Comparison of ENCODE assay signal across 18 cellular contexts in the genomic region with DNA sequence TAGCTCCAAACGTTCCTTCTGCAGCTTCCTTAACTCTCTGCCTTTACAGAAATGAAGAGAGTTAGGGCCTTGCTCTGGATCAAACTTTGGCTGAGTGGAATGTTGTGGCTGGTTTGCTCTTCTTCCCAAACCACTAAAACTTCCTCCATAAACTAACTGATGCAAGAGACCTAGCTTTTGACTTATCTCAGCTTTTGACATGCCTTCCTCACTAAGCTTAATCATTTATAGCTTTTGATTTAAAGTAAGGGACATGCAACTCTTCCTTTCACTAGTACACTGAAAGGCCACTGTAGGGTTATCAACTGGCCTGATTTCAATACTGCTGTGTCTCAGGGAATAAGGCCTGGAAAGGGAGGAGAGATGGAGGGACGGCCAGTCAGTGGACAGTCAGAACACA. TPM values are rescaled to one million over a fixed set of nuclear protein-coding genes. Genes with fewer than 3 reads are reported as not detected.
A peak's percentile ranks its signal among the peaks of the same experiment; 100 is the strongest.
DNase-seq lines count a peak whose midpoint lies in the region; ATAC-seq and TF ChIP-seq lines count a peak whose summit lies in the region.
"Had no signal": no experiment of that assay in that cellular context is flagged by ENCODE, and none has a peak within 500 bp of the region (broad histone marks: within the 10 kb centered on the region; RNA-seq: fewer than 3 reads in every experiment).

No MANE protein-coding gene starts in this region.

- ATAC-seq in HG02970 (IDR thresholded peaks at IDR 0.05; ENCODE audit: low FRiP score, unreplicated experiment): no peak
- ATAC-seq: left lung had no signal

- no peak overlapping the region for H2AFZ ChIP-seq in osteoblast (ENCODE audit: low read length)

- H3K4me1 ChIP-seq in osteoblast (ENCODE audit: insufficient read depth, low read length): peaks cover 52% of the 10 kb centered on the region

- H3K27ac Mint-ChIP-seq in endothelial cell (ENCODE audit: unreplicated experiment): no peak overlapping the region
- H3K27ac Mint-ChIP-seq in Calu3 (ENCODE audit: unreplicated experiment): no peak overlapping the region
- H3K27ac Mint-ChIP-seq: activated naive CD4-positive, alpha-beta T cell treated with anti-CD3 and anti-CD28 coated beads, Interleukin-2, amount 10 ng/mL, durations not matched to agents 7 days and 5 days had no signal

- H3K9me3 ChIP-seq in osteoblast (ENCODE audit: low read depth, low read length): no peaks in the 10 kb centered on the region

- TF ChIP-seq CTCF in endothelial cell (IDR thresholded peaks at IDR 0.05; ENCODE audit: unreplicated experiment) (no peak), osteoblast (IDR thresholded peaks at IDR 0.05; ENCODE audit: extremely low read depth, low read depth, low read length) (no peak), Calu3 (IDR thresholded peaks at IDR 0.05; ENCODE audit: unreplicated experiment) (no peak)

- intact Hi-C loops in Calu3 (cut with micrococcal nuclease; ENCODE audit: unreplicated experiment): no loop called here

- H3K36me3 Mint-ChIP-seq in endothelial cell (ENCODE audit: low read depth, unreplicated experiment) (peaks cover 40% of the 10 kb centered on the region), Calu3 (ENCODE audit: insufficient read depth, unreplicated experiment) (no peaks in the 10 kb centered on the region)
- H3K36me3 Mint-ChIP-seq: activated naive CD4-positive, alpha-beta T cell treated with anti-CD3 and anti-CD28 coated beads, Interleukin-2, amount 10 ng/mL, durations not matched to agents 7 days and 5 days had no signal

- H3K4me3 ChIP-seq in osteoblast (ENCODE audit: insufficient read depth, low read length): no peak overlapping the region
- H3K4me3 ChIP-seq: dorsolateral prefrontal cortex, esophagus muscularis mucosa, left lung had no signal

- no peaks in the 10 kb centered on the region for H3K27me3 ChIP-seq in osteoblast (ENCODE audit: insufficient read depth, low read length)
- H3K27me3 ChIP-seq: esophagus muscularis mucosa, left lung had no signal

- H3K4me1 Mint-ChIP-seq in endothelial cell (ENCODE audit: unreplicated experiment) (peaks cover 31% of the 10 kb centered on the region), Calu3 (ENCODE audit: low read depth, unreplicated experiment) (no peaks in the 10 kb centered on the region)
- H3K4me1 Mint-ChIP-seq: activated naive CD4-positive, alpha-beta T cell treated with anti-CD3 and anti-CD28 coated beads, Interleukin-2, amount 10 ng/mL, durations not matched to agents 7 days and 5 days had no signal

- peak overlapping the region; percentile 25 for H3K4me3 Mint-ChIP-seq in endothelial cell (ENCODE audit: unreplicated experiment)
- H3K4me3 Mint-ChIP-seq in Calu3 (ENCODE audit: low read depth, unreplicated experiment): no peak overlapping the region
- H3K4me3 Mint-ChIP-seq: activated naive CD4-positive, alpha-beta T cell treated with anti-CD3 and anti-CD28 coated beads, Interleukin-2, amount 10 ng/mL, durations not matched to agents 7 days and 5 days had no signal

- H3K36me3 ChIP-seq in osteoblast (ENCODE audit: insufficient read depth, low read length): peaks cover 4% of the 10 kb centered on the region
- H3K36me3 ChIP-seq: esophagus muscularis mucosa, left lung had no signal

- peak; percentile 40 for DNase-seq in AG08395 (ENCODE audit: low spot score)
- peak; percentile 11 for DNase-seq in NCI-H226
- no peak for DNase-seq in endothelial cell (ENCODE audit: low spot score)
- DNase-seq in osteoblast (ENCODE audit: insufficient read length, low spot score, missing footprints): peak; percentile 11
- no peak for DNase-seq in inferior parietal cortex (ENCODE audit: extremely low spot score)
- DNase-seq in Calu3: no peak
- DNase-seq in hippocampal formation (lab: John Stamatoyannopoulos, UW): no peak
- DNase-seq: activated CD4-positive, alpha-beta T cell treated with anti-CD3 and anti-CD28 coated beads for 4 hours; activated T-cell treated with anti-CD3 and anti-CD28 coated beads for 4 hours; left lung; NCI-H1694 treated with DMSO at 0.1 percent for 48 hours; NCI-H524; stimulated activated naive CD4-positive, alpha-beta T cell treated with Interleukin-2 at 50 U/mL for 16 hours; T-helper 9 cell had no signal

- peak overlapping the region; percentile 68 for H3K4me2 ChIP-seq in osteoblast (ENCODE audit: insufficient read depth, low read length)

- no peaks in the 10 kb centered on the region for H3K9me3 Mint-ChIP-seq in endothelial cell (ENCODE audit: unreplicated experiment)
- peaks cover 18% of the 10 kb centered on the region for H3K9me3 Mint-ChIP-seq in Calu3 (ENCODE audit: low read depth, unreplicated experiment)
- H3K9me3 Mint-ChIP-seq: activated naive CD4-positive, alpha-beta T cell treated with anti-CD3 and anti-CD28 coated beads, Interleukin-2, amount 10 ng/mL, durations not matched to agents 7 days and 5 days had no signal

- H3K27me3 Mint-ChIP-seq in endothelial cell (ENCODE audit: unreplicated experiment) (peaks cover 8% of the 10 kb centered on the region), Calu3 (ENCODE audit: unreplicated experiment) (no peaks in the 10 kb centered on the region)

- CTCF ChIA-PET in Calu3 (lab: Charles Lee): no interaction called here

- H4K20me1 ChIP-seq in osteoblast (ENCODE audit: insufficient read depth, low read length): peaks cover 6% of the 10 kb centered on the region

- peak overlapping the region; percentile 85 for H3K27ac ChIP-seq in osteoblast (ENCODE audit: low read depth, low read length)
- H3K27ac ChIP-seq: dorsolateral prefrontal cortex, left lung had no signal

- no TSS peak for BruUV-seq in Calu3 (replicated peaks; lab: Mats Ljungman, UMichigan)

- peaks cover 76% of the 10 kb centered on the region for H3K79me2 ChIP-seq in osteoblast (ENCODE audit: insufficient read depth, low read length)

RNA-seq across cellular contexts. Expression of a gene that starts 8.3 kb away (rescaled TPM):
- total RNA-seq in endothelial cell (ENCODE audit: unreplicated experiment): 521 TPM
- total RNA-seq in osteoblast: 307 and 324 TPM in 2 replicates
- not detected in 2 replicates for total RNA-seq in Calu3 (2022)

Comparison
In these comparisons a context has a peak if more than half of its experiments do, and no peak if none do; other contexts are left out.
1. DNase-seq: peak in AG08395 (single experiment), NCI-H226 (single experiment) and osteoblast (single experiment); none in endothelial cell (single experiment), inferior parietal cortex (single experiment), Calu3 (single experiment) and hippocampal formation (0 of 2).
2. RNA of a gene that starts 8.3 kb away (total RNA-seq): 521 TPM in endothelial cell (single experiment) and 307 to 324 TPM in osteoblast; not detected in Calu3; every median in the first group is over 100 times any median in the second.